ENCODE assay signal across 16 cellular contexts in genomic region chr21:20259035-20259867, GRCh38.
DNase-seq lines count a peak whose midpoint lies in the region; ATAC-seq and TF ChIP-seq lines count a peak whose summit lies in the region.
"Had no signal": no experiment of that assay in that cellular context is flagged by ENCODE, and none has a peak within 500 bp of the region (broad histone marks: within the 10 kb centered on the region; RNA-seq: fewer than 3 reads in every experiment).

No MANE protein-coding gene starts in this region.

- TF ChIP-seq CTCF in heart right ventricle (IDR thresholded peaks at IDR 0.05), result no peak

- H3K14ac ChIP-seq in mesenchymal stem cell (ENCODE audit: low read length in 2 of 2), result no peak overlapping the region

- H3K9me3 ChIP-seq in heart right ventricle (peaks cover 0 to 6% (median 0%) of the 10 kb centered on the region in 11 donors), mesenchymal stem cell (ENCODE audit: control insufficient read depth, low read length) (no peaks in the 10 kb centered on the region)
- H3K9me3 ChIP-seq: BLaER1 treated with 17β-estradiol and CSF1 and Interleukin-3, amounts not matched to agents 10 nM and 100 nM had no signal

- no peak overlapping the region for H3K4me2 ChIP-seq in mesenchymal stem cell (ENCODE audit: low read length, poor library complexity, severe bottlenecking)
- H3K4me2 ChIP-seq: BLaER1 treated with 17β-estradiol and CSF1 and Interleukin-3, amounts not matched to agents 10 nM and 100 nM had no signal

- DNase-seq in Right ventricle myocardium inferior (ENCODE audit: missing footprints) (no peak), cardiac septum (ENCODE audit: low spot score) (no peak), heart right ventricle (no peak), mesenchymal stem cell (peak; percentile 3), cerebellar nuclear complex (lab: John Stamatoyannopoulos, UW) (no peak)
- no peak for DNase-seq in activated effector memory CD4-positive, alpha-beta T cell treated with Interleukin-2 at 50 U/mL for 16 hours
- DNase-seq: 8988T, EL, H7, NCI-H1105 treated with DMSO at 0.1 percent for 48 hours, NCI-H187, NCI-H510A treated with DMSO at 0.1 percent for 48 hours, SIG-M5 had no signal

- H3K4ac ChIP-seq in mesenchymal stem cell (ENCODE audit: low read depth in 1 of 2, low read length in 2 of 2), result no peak overlapping the region

- H3K36me3 ChIP-seq in heart right ventricle (no peaks in the 10 kb centered on the region), mesenchymal stem cell (ENCODE audit: control insufficient read depth in 1 of 2, insufficient read depth in 2 of 2, low read depth in 1 of 2, low read length in 2 of 2) (no peaks in the 10 kb centered on the region)
- H3K36me3 ChIP-seq: BLaER1 treated with 17β-estradiol and CSF1 and Interleukin-3, amounts not matched to agents 10 nM and 100 nM had no signal

- WGBS in heart right ventricle, 2 donors, result 59 to 62% methylated on average over 7 of the region's 7 CpGs
- 77% methylated on average over 5 of the region's 7 CpGs for WGBS in mesenchymal stem cell

- H3K4me1 ChIP-seq in heart right ventricle (no peaks in the 10 kb centered on the region), mesenchymal stem cell (ENCODE audit: control insufficient read depth, insufficient read depth, low read depth, low read length) (no peaks in the 10 kb centered on the region)
- H3K4me1 ChIP-seq: BLaER1 treated with 17β-estradiol and CSF1 and Interleukin-3, amounts not matched to agents 10 nM and 100 nM had no signal

- peak; percentile 86 for ATAC-seq in Right ventricle myocardium inferior
- peak in 6 of 8 donors; percentile 52 to 82 (median 76) for ATAC-seq in heart right ventricle
- no peak for ATAC-seq in HG02588 (IDR thresholded peaks at IDR 0.05; ENCODE audit: unreplicated experiment)
- ATAC-seq in GM21515 (IDR thresholded peaks at IDR 0.05; ENCODE audit: unreplicated experiment), result no peak

- H2BK15ac ChIP-seq in mesenchymal stem cell (ENCODE audit: low read depth, poor library complexity, severe bottlenecking), result no peak overlapping the region

- H3K79me1 ChIP-seq in mesenchymal stem cell (replicated peaks; ENCODE audit: low read length, poor library complexity, severe bottlenecking), result no peaks in the 10 kb centered on the region

- H3K27ac ChIP-seq in heart right ventricle (peak overlapping the region in 5 of 10 donors; percentile 23 to 59 (median 45)), mesenchymal stem cell (ENCODE audit: low read length, poor library complexity, severe bottlenecking) (no peak overlapping the region)
- H3K27ac ChIP-seq: BLaER1 treated with 17β-estradiol and CSF1 and Interleukin-3, amounts not matched to agents 10 nM and 100 nM had no signal

- H3K23ac ChIP-seq in mesenchymal stem cell (ENCODE audit: low read length in 2 of 2), result no peak overlapping the region

- no peak overlapping the region for H2BK120ac ChIP-seq in mesenchymal stem cell (ENCODE audit: low read depth, low read length)

- H4K8ac ChIP-seq in mesenchymal stem cell (ENCODE audit: low read length), result no peak overlapping the region

- H2AFZ ChIP-seq in mesenchymal stem cell (ENCODE audit: low read depth, low read length), result no peak overlapping the region

- H2AK5ac ChIP-seq in mesenchymal stem cell (ENCODE audit: low read length, severe bottlenecking), result no peak overlapping the region

- H3K4me3 ChIP-seq in heart right ventricle (no peak overlapping the region), mesenchymal stem cell (ENCODE audit: insufficient read depth in 1 of 2, low read depth in 1 of 2, low read length in 2 of 2) (no peak overlapping the region)
- H3K4me3 ChIP-seq: BLaER1 treated with 17β-estradiol and CSF1 and Interleukin-3, amounts not matched to agents 10 nM and 100 nM had no signal

- no peak overlapping the region for H3K9ac ChIP-seq in mesenchymal stem cell (ENCODE audit: low read length)
- H3K9ac ChIP-seq: BLaER1 treated with 17β-estradiol and CSF1 and Interleukin-3, amounts not matched to agents 10 nM and 100 nM had no signal

- H3K18ac ChIP-seq in mesenchymal stem cell (ENCODE audit: low read depth in 1 of 2, low read length in 2 of 2), result no peak overlapping the region

- H4K91ac ChIP-seq in mesenchymal stem cell (ENCODE audit: low read length), result no peak overlapping the region

- H2BK5ac ChIP-seq in mesenchymal stem cell (ENCODE audit: low read depth, low read length, poor library complexity, severe bottlenecking), result no peak overlapping the region

- H3K27me3 ChIP-seq in heart right ventricle (no peaks in the 10 kb centered on the region), mesenchymal stem cell (ENCODE audit: control insufficient read depth in 1 of 2, insufficient read depth in 1 of 2, low read length in 2 of 2) (no peaks in the 10 kb centered on the region)
- H3K27me3 ChIP-seq: BLaER1 treated with 17β-estradiol and CSF1 and Interleukin-3, amounts not matched to agents 10 nM and 100 nM had no signal

- H2BK12ac ChIP-seq in mesenchymal stem cell (ENCODE audit: low read length in 2 of 2), result no peak overlapping the region

- intact Hi-C loops in Right ventricle myocardium inferior (cut with DNase I) (no loop called here), cardiac septum (cut with DNase I) (no loop called here), heart right ventricle (cut with DNase I) (no loop called here)

Comparison
In these comparisons a context has a peak if more than half of its experiments do, and no peak if none do; other contexts are left out.
1. ATAC-seq: peak in Right ventricle myocardium inferior (single experiment) and heart right ventricle (6 of 8); none in HG02588 (single experiment) and GM21515 (single experiment).